Comparison of ENCODE assay signal across 8 cellular contexts in the genomic region with DNA sequence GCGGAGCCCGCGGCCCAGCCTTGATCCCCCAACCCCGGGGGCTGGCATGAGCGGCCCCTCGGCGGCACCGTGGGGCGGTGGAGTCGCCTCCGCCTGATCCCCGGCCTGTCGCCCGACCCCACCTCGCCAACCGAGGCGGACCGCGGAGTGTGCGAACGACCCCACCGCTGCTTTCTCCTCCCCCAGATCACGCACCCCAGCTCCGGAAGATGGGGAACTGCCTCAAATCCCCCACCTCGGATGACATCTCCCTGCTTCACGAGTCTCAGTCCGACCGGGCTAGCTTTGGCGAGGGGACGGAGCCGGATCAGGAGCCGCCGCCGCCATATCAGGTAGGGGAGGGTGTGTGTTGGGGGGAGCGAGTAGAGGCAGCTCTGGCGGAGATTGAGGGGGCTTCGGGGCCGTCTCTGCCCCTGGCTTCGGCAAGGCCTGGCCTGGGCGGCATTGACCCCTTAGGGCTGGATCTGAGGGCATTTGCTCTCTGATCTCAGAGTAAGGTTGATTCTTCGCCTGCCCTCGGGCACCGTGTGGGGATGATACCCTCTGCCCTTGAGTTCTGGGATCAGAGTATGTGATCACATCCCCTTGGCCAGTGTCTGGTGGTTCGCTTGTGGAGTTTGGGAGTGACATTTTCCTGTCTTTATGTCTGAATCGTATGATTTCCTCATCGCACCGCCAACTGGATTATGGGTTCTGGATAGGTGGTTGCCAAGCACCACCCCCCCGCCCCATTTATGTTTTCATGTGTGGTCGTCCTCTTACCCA. TPM values are rescaled to one million over a fixed set of nuclear protein-coding genes. Genes with fewer than 3 reads are reported as not detected.
DNase-seq lines count a peak whose midpoint lies in the region; ATAC-seq, FAIRE-seq and TF ChIP-seq lines count a peak whose summit lies in the region.

No MANE protein-coding gene starts in this region.

- H3K27me3 ChIP-seq in GM06990 (replicated peaks; ENCODE audit: control insufficient read depth, insufficient read depth, low read length) (no peaks in the 10 kb centered on the region), H1 (replicated peaks in 1 of 4; ENCODE audit: control insufficient read depth in 3 of 4, extremely low read depth in 1 of 4, insufficient read depth in 3 of 4, low read length in 3 of 4) (no peaks in the 10 kb centered on the region; a peak in 1 of 7 replicates), mesenchymal stem cell (ENCODE audit: control insufficient read depth in 1 of 2, insufficient read depth in 1 of 2, low read length in 2 of 2) (no peaks in the 10 kb centered on the region)

- no peak overlapping the region for H2BK20ac ChIP-seq in H1 (ENCODE audit: low read length)

- CTCF ChIA-PET in H1 (lab: Charles Lee; ENCODE audit: partially characterized antibody), result interaction anchor here (0.6 to 1.4 kb wide), 4 partner anchors 15 to 632 kb away, joined by 3 to 5 read pairs (median 4); no protein-coding TSS in a partner anchor

- H3K18ac ChIP-seq in H1 (ENCODE audit: extremely low read depth, low read length), result 0 out of 2 replicates have a peak overlapping the region, but pooled peaks have one; percentile 29
- peak overlapping the region; percentile 97 to 98 for H3K18ac ChIP-seq in mesenchymal stem cell (ENCODE audit: low read depth in 1 of 2, low read length in 2 of 2)

- peak overlapping the region; percentile 55; the same call in 1 of the 2 replicates for H2AFZ ChIP-seq in H1 (ENCODE audit: low read length)
- H2AFZ ChIP-seq in mesenchymal stem cell (ENCODE audit: low read depth, low read length), result peak overlapping the region; percentile 94

- peaks cover 6% of the 10 kb centered on the region for H3K79me1 ChIP-seq in H1 (ENCODE audit: low read depth, low read length)
- H3K79me1 ChIP-seq in mesenchymal stem cell (replicated peaks; ENCODE audit: low read length, poor library complexity, severe bottlenecking), result no peaks in the 10 kb centered on the region

- H3K4ac ChIP-seq in H1 (replicated peaks; ENCODE audit: insufficient read length, low read depth, low read length) (peak overlapping the region; percentile 74), mesenchymal stem cell (ENCODE audit: low read depth in 1 of 2, low read length in 2 of 2) (peak overlapping the region; percentile 73 to 98)

- H3K4me3 ChIP-seq in GM06990 (replicated peaks; ENCODE audit: low read depth, low read length), result peak overlapping the region; percentile 94
- H3K4me3 ChIP-seq in H1 (ENCODE audit: extremely low read depth in 1 of 4, insufficient read depth in 2 of 4, low read depth in 3 of 4, low read length in 4 of 4), result peak overlapping the region; percentile 66 to 98 (median 85)
- H3K4me3 ChIP-seq in mesenchymal stem cell (ENCODE audit: insufficient read depth in 1 of 2, low read depth in 1 of 2, low read length in 2 of 2), result peak overlapping the region; percentile 99 to 100

- POLR2A ChIA-PET in H1 (lab: Charles Lee; ENCODE audit: partially characterized antibody), result interaction anchor here (1.0 to 2.0 kb wide), 3 partner anchors 10 to 60 kb away, joined by 3 to 5 read pairs (median 4); no protein-coding TSS in a partner anchor

- H4K91ac ChIP-seq in H1 (replicated peaks; ENCODE audit: insufficient read length, low read length), result peak overlapping the region; percentile 42
- H4K91ac ChIP-seq in mesenchymal stem cell (ENCODE audit: low read length), result peak overlapping the region; percentile 52

- H4K20me1 ChIP-seq in H1 (replicated peaks in 1 of 2; ENCODE audit: control insufficient read depth in 1 of 2, insufficient read depth in 2 of 2, low read length in 2 of 2), result peaks cover 3 to 9% of the 10 kb centered on the region in 2 experiments

- no peak overlapping the region; the same call in 1 of the 2 replicates for H2AK5ac ChIP-seq in H1 (ENCODE audit: low read depth, low read length)
- H2AK5ac ChIP-seq in mesenchymal stem cell (ENCODE audit: low read length, severe bottlenecking), result peak overlapping the region; percentile 77

- peaks cover 0 to 7% (median 3%) of the 10 kb centered on the region in 4 experiments; a peak in 6 of 7 replicates for H3K4me1 ChIP-seq in H1 (replicated peaks in 1 of 4; ENCODE audit: control insufficient read depth in 3 of 4, insufficient read depth in 4 of 4, low read length in 3 of 4)
- peaks cover 12% of the 10 kb centered on the region for H3K4me1 ChIP-seq in mesenchymal stem cell (ENCODE audit: control insufficient read depth, insufficient read depth, low read depth, low read length)

- no peak overlapping the region for H3K56ac ChIP-seq in H1 (replicated peaks; ENCODE audit: insufficient read length, low read depth, low read length)

- no peak overlapping the region for H3K14ac ChIP-seq in H1 (ENCODE audit: insufficient read length)
- peak overlapping the region in 1 of 2 experiments; percentile 100 for H3K14ac ChIP-seq in mesenchymal stem cell (ENCODE audit: low read length in 2 of 2)

- no peak overlapping the region for H2BK12ac ChIP-seq in H1 (ENCODE audit: low read depth, low read length)
- H2BK12ac ChIP-seq in mesenchymal stem cell (ENCODE audit: low read length in 2 of 2), result peak overlapping the region in 1 of 2 experiments; percentile 89

- H3K79me2 ChIP-seq in H1 (ENCODE audit: control insufficient read depth in 1 of 2, insufficient read depth in 2 of 2, low read length in 2 of 2), result peaks cover 7 to 52% of the 10 kb centered on the region in 2 experiments; a peak in 3 of 4 replicates

- peak overlapping the region; percentile 46 to 84 (median 78) for H3K9ac ChIP-seq in H1 (replicated peaks in 1 of 4; ENCODE audit: extremely low read depth in 1 of 4, low read depth in 3 of 4, low read length in 3 of 4)
- H3K9ac ChIP-seq in mesenchymal stem cell (ENCODE audit: low read length), result peak overlapping the region; percentile 100

- peak overlapping the region; percentile 77 to 90 for H3K4me2 ChIP-seq in H1 (ENCODE audit: insufficient read depth in 1 of 2, low read depth in 2 of 2, low read length in 2 of 2)
- H3K4me2 ChIP-seq in mesenchymal stem cell (ENCODE audit: low read length, poor library complexity, severe bottlenecking), result peak overlapping the region; percentile 68

- H4K5ac ChIP-seq in H1 (ENCODE audit: insufficient read length, low read depth, low read length), result peak overlapping the region; percentile 58

- H3K9me3 ChIP-seq in H1 (ENCODE audit: insufficient read depth in 2 of 2, low read depth in 1 of 2, low read length in 1 of 2) (no peaks in the 10 kb centered on the region), mesenchymal stem cell (ENCODE audit: control insufficient read depth, low read length) (no peaks in the 10 kb centered on the region)

- DNase-seq in GM06990 (ENCODE audit: extremely low read depth, insufficient read length), result peak; percentile 53
- peak; percentile 45 for DNase-seq in NCI-H146 (lab: John Stamatoyannopoulos, UW)
- DNase-seq in activated CD4-positive, alpha-beta T cell treated with anti-CD3 and anti-CD28 coated beads, Interleukin-2, amount 50 U/mL, for 4 hours, result peak; percentile 14 to 21
- DNase-seq in H1 (ENCODE audit: low read depth in 1 of 2, low spot score in 2 of 2), result peak in 1 of 2 experiments; percentile 67
- peak; percentile 77 for DNase-seq in mesenchymal stem cell
- peak; percentile 63 for DNase-seq in stimulated activated CD8-positive, alpha-beta memory T cell treated with anti-CD3 and anti-CD28 coated beads, Interleukin-4, amount 100 ng/mL, for 48 hours
- no peak for DNase-seq in NCI-H1930 (lab: John Stamatoyannopoulos, UW)

- 3% methylated on average over 41 of the region's 49 CpGs; no CpG with 5 or more reads in 1 of the 2 experiments for WGBS in H1 (ENCODE audit: extremely low coverage in 1 of 2, insufficient coverage in 1 of 2, insufficient read length in 1 of 2, insufficient replicate concordance in 2 of 2, low coverage in 1 of 2, low lambda C conversion rate in 2 of 2, missing lambda C conversion rate in 1 of 2), 2 experiments
- 1% methylated on average over 39 of the region's 49 CpGs for WGBS in mesenchymal stem cell

- peak; percentile 14 for ATAC-seq in HG02588 (IDR thresholded peaks at IDR 0.05; ENCODE audit: unreplicated experiment)

- H2BK5ac ChIP-seq in H1 (ENCODE audit: low read depth, low read length) (peak overlapping the region; percentile 68; the same call in 1 of the 2 replicates), mesenchymal stem cell (ENCODE audit: low read depth, low read length, poor library complexity, severe bottlenecking) (peak overlapping the region; percentile 78)

- peaks cover 5% of the 10 kb centered on the region; the same call in 1 of the 2 replicates for H3K23me2 ChIP-seq in H1 (ENCODE audit: low read depth, low read length)

- no peak for TF ChIP-seq RAD21 in H1 (IDR thresholded peaks at IDR 0.05 in 1 of 2, conservative IDR thresholded peaks at IDR 0.05 in 1 of 2; ENCODE audit: low read depth in 2 of 2, low read length in 2 of 2)

- H2BK120ac ChIP-seq in H1 (replicated peaks; ENCODE audit: low read depth, low read length), result no peak overlapping the region
- no peak overlapping the region for H2BK120ac ChIP-seq in mesenchymal stem cell (ENCODE audit: low read depth, low read length)

- no peak overlapping the region for H2BK15ac ChIP-seq in H1 (ENCODE audit: low read length)
- H2BK15ac ChIP-seq in mesenchymal stem cell (ENCODE audit: low read depth, poor library complexity, severe bottlenecking), result peak overlapping the region; percentile 95

- no peak for TF ChIP-seq CTCF in GM06990 (IDR thresholded peaks at IDR 0.05; ENCODE audit: insufficient read depth, low read length, poor library complexity, severe bottlenecking)
- TF ChIP-seq CTCF in H1 (IDR thresholded peaks at IDR 0.05; ENCODE audit: control extremely low read depth in 1 of 3, insufficient read depth in 1 of 3, low read depth in 1 of 3, low read length in 3 of 3), result no peak

- no peaks in the 10 kb centered on the region; the same call in 1 of the 2 replicates for H3K36me3 ChIP-seq in GM06990 (ENCODE audit: control insufficient read depth, insufficient read depth, low read length)
- H3K36me3 ChIP-seq in H1 (ENCODE audit: control insufficient read depth in 2 of 4, insufficient read depth in 4 of 4, low read length in 3 of 4), result no peaks in the 10 kb centered on the region; a peak in 1 of 8 replicates
- H3K36me3 ChIP-seq in mesenchymal stem cell (ENCODE audit: control insufficient read depth in 1 of 2, insufficient read depth in 2 of 2, low read depth in 1 of 2, low read length in 2 of 2), result peaks cover 0 to 2% of the 10 kb centered on the region in 2 experiments

- H3K23ac ChIP-seq in H1 (ENCODE audit: insufficient read length) (no peak overlapping the region), mesenchymal stem cell (ENCODE audit: low read length in 2 of 2) (peak overlapping the region; percentile 99)

- TF ChIP-seq EP300 in H1 (IDR thresholded peaks at IDR 0.05; ENCODE audit: borderline replicate concordance in 1 of 2, low read depth in 2 of 2, low read length in 2 of 2), result no peak

- H4K8ac ChIP-seq in H1 (ENCODE audit: extremely low read depth, insufficient read depth, low read length), result peak overlapping the region; percentile 86; the same call in 1 of the 2 replicates
- peak overlapping the region; percentile 91 for H4K8ac ChIP-seq in mesenchymal stem cell (ENCODE audit: low read length)

- peak overlapping the region; percentile 75; the same call in 1 of the 2 replicates for H3K27ac ChIP-seq in H1 (ENCODE audit: low read depth, low read length)
- H3K27ac ChIP-seq in mesenchymal stem cell (ENCODE audit: low read length, poor library complexity, severe bottlenecking), result peak overlapping the region; percentile 92

- FAIRE-seq in H1 (lab: Jason Lieb, UNC), result no peak

- TF ChIP-seq POLR2A in H1 (IDR thresholded peaks at IDR 0.05; ENCODE audit: control extremely low read depth in 1 of 2, low read depth in 2 of 2, low read length in 2 of 2), result no peak

RNA-seq across cellular contexts. Expression of a gene that starts 0.7 kb away (rescaled TPM):
- 47.8 and 54.2 TPM in 2 replicates for total RNA-seq in H1 (2021; fragmentation: NEBNext Ultra II Directional; extraction: Animal tissue kit (Norgen Biotek cat#: 25700))
- polyA plus RNA-seq in H1 (2011; rRNA removed), result 42.1 and 49.6 TPM in 2 replicates
- polyA plus RNA-seq in H1 (2011; cell fraction: cytosol; rRNA removed), result 30.1 TPM
- polyA plus RNA-seq in H1 (2011; cell fraction: nucleus; rRNA removed), result 23.0 TPM
- 37.6 to 56.6 TPM (median 46.0 TPM) in 4 replicates for polyA plus RNA-seq in H1 (2012, experiment 1 of 2)
- polyA plus RNA-seq in H1 (2012, experiment 2 of 2), result 20.6 TPM
- 30.0 TPM for polyA plus RNA-seq in H1 (2013, experiment 1 of 2)
- 32.6 TPM for polyA plus RNA-seq in H1 (2013, experiment 2 of 2)
- 84.3 and 104 TPM in 2 replicates for polyA minus RNA-seq in H1 (2011; rRNA and poly(A)+ RNA removed)
- polyA minus RNA-seq in H1 (2011; cell fraction: cytosol; rRNA and poly(A)+ RNA removed), result 43.3 TPM
- 25.4 TPM for polyA minus RNA-seq in H1 (2011; cell fraction: nucleus; rRNA and poly(A)+ RNA removed)
- polyA plus RNA-seq in mesenchymal stem cell (2013, experiment 1 of 2), result 86.9 TPM
- 95.0 TPM for polyA plus RNA-seq in mesenchymal stem cell (2013, experiment 2 of 2)

Comparison
In these comparisons a context has a peak if more than half of its experiments do, and no peak if none do; other contexts are left out.
1. DNase-seq: peak in GM06990 (single experiment), NCI-H146 (single experiment), activated CD4-positive, alpha-beta T cell treated with anti-CD3 and anti-CD28 coated beads, Interleukin-2, amount 50 U/mL, for 4 hours (2 of 2), mesenchymal stem cell (single experiment) and stimulated activated CD8-positive, alpha-beta memory T cell treated with anti-CD3 and anti-CD28 coated beads, Interleukin-4, amount 100 ng/mL, for 48 hours (single experiment); none in NCI-H1930 (0 of 2).
2. Peak in every context shown above with its lines, with median percentiles within 50 percentile points of each other: H3K4me3 ChIP-seq.